Comparison of ENCODE assay signal across 28 cellular contexts in the genomic region with DNA sequence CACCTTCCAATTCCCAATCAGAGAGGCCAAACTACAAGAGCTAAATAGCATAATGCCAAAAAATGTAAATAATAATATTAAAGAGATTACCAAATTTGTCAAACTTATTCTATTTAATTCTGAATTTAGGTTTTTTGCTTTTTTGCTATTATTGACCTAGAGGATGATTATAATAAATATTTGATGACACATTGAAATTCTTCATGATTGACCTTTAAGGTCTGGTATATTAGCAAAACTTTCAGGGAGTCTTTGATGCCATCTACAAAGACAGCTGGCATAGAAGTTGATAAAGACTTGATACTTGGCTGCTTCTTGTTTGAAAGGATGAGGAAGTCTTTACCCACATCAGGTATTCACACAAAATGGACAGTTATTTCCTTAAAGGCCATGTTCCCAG.
"Had no signal": no experiment of that assay in that cellular context is flagged by ENCODE, and none has a peak within 500 bp of the region (broad histone marks: within the 10 kb centered on the region; RNA-seq: fewer than 3 reads in every experiment).

No MANE protein-coding gene starts in this region.

- H3K27me3 ChIP-seq: stomach, suprapubic skin, testis, thyroid gland, tibial artery, tibial nerve, transverse colon, upper lobe of left lung, upper lobe of right lung, uterus, vagina had no signal

- H3K4me3 ChIP-seq: stomach, suprapubic skin, testis, thoracic aorta, thyroid gland, tibial artery, tibial nerve, transverse colon, upper lobe of left lung, upper lobe of right lung, uterus, vagina had no signal

- H3K4me3 Mint-ChIP-seq: stimulated activated effector memory CD8-positive, alpha-beta T cell treated with anti-CD3 and anti-CD28 coated beads, Interleukin-12 subunit alpha, Interleukin-12 subunit beta, amount 100 ng/mL, for 72 hours; stimulated activated memory B cell treated with anti-CD40 and anti-IgM and Interleukin-4, amounts not matched to agents 10 μg/mL and 1 μg/mL and 100 μg/mL, for 72 hours; stimulated activated naive B cell treated with anti-CD40 and anti-IgM and Interleukin-4, amounts not matched to agents 10 μg/mL and 1 μg/mL and 100 μg/mL, for 72 hours; stimulated activated naive CD8-positive, alpha-beta T cell treated with anti-CD3 and anti-CD28 coated beads, Interleukin-15, amount 100 ng/mL, for 72 hours; stimulated activated naive CD8-positive, alpha-beta T cell treated with anti-CD3 and anti-CD28 coated beads, Interleukin-15, Interleukin-2, amounts not matched to agents 100 ng/mL and 50 ng/mL, for 24 hours had no signal

- H3K4me1 Mint-ChIP-seq: stimulated activated effector memory CD8-positive, alpha-beta T cell treated with anti-CD3 and anti-CD28 coated beads, Interleukin-12 subunit alpha, Interleukin-12 subunit beta, amount 100 ng/mL, for 72 hours; stimulated activated memory B cell treated with anti-CD40 and anti-IgM and Interleukin-4, amounts not matched to agents 10 μg/mL and 1 μg/mL and 100 μg/mL, for 72 hours; stimulated activated naive B cell treated with anti-CD40 and anti-IgM and Interleukin-4, amounts not matched to agents 10 μg/mL and 1 μg/mL and 100 μg/mL, for 72 hours; stimulated activated naive CD8-positive, alpha-beta T cell treated with anti-CD3 and anti-CD28 coated beads, Interleukin-15, amount 100 ng/mL, for 72 hours had no signal

- DNase-seq: stimulated activated CD4-positive, alpha-beta T cell treated with anti-CD3 and anti-CD28 coated beads, Interleukin-2, amount 100 ng/mL, for 48 hours; stimulated activated CD4-positive, alpha-beta T cell treated with anti-CD3 and anti-CD28 coated beads, Interleukin-4, amount 100 ng/mL, for 1 hour; stimulated activated CD4-positive, alpha-beta T cell treated with anti-CD3 and anti-CD28 coated beads, Interleukin-4, amount 100 ng/mL, for 24 hours; stimulated activated CD4-positive, alpha-beta T cell treated with anti-CD3 and anti-CD28 coated beads, Interleukin-4, amount 100 ng/mL, for 4 hours; stimulated activated CD8-positive, alpha-beta memory T cell treated with anti-CD3 and anti-CD28 coated beads, Interleukin-4, amount 100 ng/mL, for 48 hours; stimulated activated naive B cell treated with anti-CD40 and anti-IgM and Interleukin-4, amounts not matched to agents 10 μg/mL and 1 μg/mL and 100 μg/mL, for 72 hours; stimulated activated naive CD4-positive, alpha-beta T cell; stimulated activated naive CD4-positive, alpha-beta T cell treated with Interleukin-2 at 50 U/mL for 16 hours; stimulated activated naive CD8-positive, alpha-beta T cell treated with anti-CD3 and anti-CD28 coated beads, Interleukin-15, amount 100 ng/mL, for 72 hours; stimulated activated naive CD8-positive, alpha-beta T cell treated with anti-CD3 and anti-CD28 coated beads, Interleukin-15, Interleukin-2, amounts not matched to agents 100 U/mL and 50 U/mL, for 24 hours; stomach; substantia nigra; testis; thyroid gland; tibial artery; transverse colon; trophoblast cell; upper lobe of left lung; upper lobe of right lung; uterus had no signal

- H3K9me3 ChIP-seq: stomach, suprapubic skin, testis, thoracic aorta, thyroid gland, tibial artery, tibial nerve, transverse colon, upper lobe of left lung, upper lobe of right lung, uterus, vagina had no signal

- FAIRE-seq: urothelium cell line had no signal

- H3K36me3 Mint-ChIP-seq: stimulated activated effector memory CD8-positive, alpha-beta T cell treated with anti-CD3 and anti-CD28 coated beads, Interleukin-12 subunit alpha, Interleukin-12 subunit beta, amount 100 ng/mL, for 72 hours; stimulated activated memory B cell treated with anti-CD40 and anti-IgM and Interleukin-4, amounts not matched to agents 10 μg/mL and 1 μg/mL and 100 μg/mL, for 72 hours; stimulated activated naive B cell treated with anti-CD40 and anti-IgM and Interleukin-4, amounts not matched to agents 10 μg/mL and 1 μg/mL and 100 μg/mL, for 72 hours had no signal

- H3K27ac Mint-ChIP-seq: stimulated activated effector memory CD8-positive, alpha-beta T cell treated with anti-CD3 and anti-CD28 coated beads, Interleukin-12 subunit alpha, Interleukin-12 subunit beta, amount 100 ng/mL, for 72 hours; stimulated activated memory B cell treated with anti-CD40 and anti-IgM and Interleukin-4, amounts not matched to agents 10 μg/mL and 1 μg/mL and 100 μg/mL, for 72 hours; stimulated activated naive B cell treated with anti-CD40 and anti-IgM and Interleukin-4, amounts not matched to agents 10 μg/mL and 1 μg/mL and 100 μg/mL, for 72 hours; stimulated activated naive CD8-positive, alpha-beta T cell treated with anti-CD3 and anti-CD28 coated beads, Interleukin-15, amount 100 ng/mL, for 72 hours; stimulated activated naive CD8-positive, alpha-beta T cell treated with anti-CD3 and anti-CD28 coated beads, Interleukin-15, Interleukin-2, amounts not matched to agents 100 ng/mL and 50 ng/mL, for 24 hours had no signal

- ATAC-seq: stimulated activated effector memory CD8-positive, alpha-beta T cell treated with anti-CD3 and anti-CD28 coated beads, Interleukin-12 subunit alpha, Interleukin-12 subunit beta, amount 100 ng/mL, for 72 hours; stimulated activated memory B cell treated with anti-CD40 and anti-IgM and Interleukin-4, amounts not matched to agents 10 μg/mL and 1 μg/mL and 100 μg/mL, for 72 hours; stimulated activated naive B cell treated with anti-CD40 and anti-IgM and Interleukin-4, amounts not matched to agents 10 μg/mL and 1 μg/mL and 100 μg/mL, for 72 hours; stimulated activated naive CD8-positive, alpha-beta T cell treated with anti-CD3 and anti-CD28 coated beads, Interleukin-15, amount 100 ng/mL, for 72 hours; stimulated activated naive CD8-positive, alpha-beta T cell treated with anti-CD3 and anti-CD28 coated beads, Interleukin-15, Interleukin-2, amounts not matched to agents 100 U/mL and 50 U/mL, for 24 hours; upper lobe of right lung had no signal

- H3K4me1 ChIP-seq: stomach, suprapubic skin, testis, thyroid gland, tibial artery, tibial nerve, transverse colon, upper lobe of left lung, upper lobe of right lung, uterus, vagina had no signal

- H3K27ac ChIP-seq: stomach, suprapubic skin, testis, thoracic aorta, thyroid gland, tibial artery, tibial nerve, transverse colon, upper lobe of left lung, upper lobe of right lung, uterus, vagina had no signal

- H3K27me3 Mint-ChIP-seq: stimulated activated memory B cell treated with anti-CD40 and anti-IgM and Interleukin-4, amounts not matched to agents 10 μg/mL and 1 μg/mL and 100 μg/mL, for 72 hours; stimulated activated naive B cell treated with anti-CD40 and anti-IgM and Interleukin-4, amounts not matched to agents 10 μg/mL and 1 μg/mL and 100 μg/mL, for 72 hours; stimulated activated naive CD8-positive, alpha-beta T cell treated with anti-CD3 and anti-CD28 coated beads, Interleukin-15, amount 100 ng/mL, for 72 hours; stimulated activated naive CD8-positive, alpha-beta T cell treated with anti-CD3 and anti-CD28 coated beads, Interleukin-15, Interleukin-2, amounts not matched to agents 100 ng/mL and 50 ng/mL, for 24 hours had no signal

- H3K36me3 ChIP-seq: stomach, suprapubic skin, thoracic aorta, thyroid gland, tibial artery, tibial nerve, transverse colon, upper lobe of left lung, upper lobe of right lung, uterus, vagina had no signal
